In the genomic region with DNA sequence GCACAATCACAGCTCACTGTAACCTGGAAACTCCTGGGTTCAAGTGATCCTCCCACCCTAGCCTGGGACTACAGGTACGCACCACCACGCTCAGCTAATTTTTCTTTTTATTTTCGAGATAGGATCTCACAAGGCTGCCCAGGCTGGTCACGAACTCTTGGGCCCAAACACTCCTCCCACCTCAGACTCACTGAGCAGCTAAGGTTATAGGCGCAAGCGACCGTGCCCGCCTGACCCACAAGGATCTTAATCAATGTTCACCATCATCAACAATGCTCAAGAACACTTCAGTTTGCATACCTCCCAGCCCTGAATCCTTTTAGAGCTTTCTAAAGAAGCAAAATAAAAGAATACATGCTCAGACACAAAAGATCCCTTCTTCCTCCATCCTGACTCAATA, we compare ENCODE assay signal across 11 cellular contexts.
"Had no signal": no experiment of that assay in that cellular context is flagged by ENCODE, and none has a peak within 500 bp of the region (broad histone marks: within the 10 kb centered on the region; RNA-seq: fewer than 3 reads in every experiment).

No MANE protein-coding gene starts in this region.

- H3K36me3 ChIP-seq: pancreas had no signal

- H3K4me3 ChIP-seq: gastroesophageal sphincter, pancreas, tibial artery, vagina had no signal

- H3K9me3 Mint-ChIP-seq: activated CD4-positive, alpha-beta memory T cell treated with anti-CD3 and anti-CD28 coated beads, Interleukin-2, amount 10 ng/mL, durations not matched to agents 7 days and 5 days; activated naive CD4-positive, alpha-beta T cell treated with anti-CD3 and anti-CD28 coated beads for 36 hours; neural crest cell; T-helper 2 cell treated with Interferon-gamma antibody and Interleukin-4, amounts not matched to agents 5 μg/mL and 100 μg/mL, for 36 hours had no signal

- H3K27me3 ChIP-seq: gastroesophageal sphincter, pancreas, tibial artery, vagina had no signal

- DNase-seq: activated CD4-positive, alpha-beta memory T cell treated with anti-CD3 and anti-CD28 coated beads, Interleukin-2, amount 10 ng/mL, durations not matched to agents 7 days and 5 days; activated naive CD4-positive, alpha-beta T cell treated with anti-CD3 and anti-CD28 coated beads for 36 hours; kidney; left ventricle myocardium superior; pancreas; retina; tibial artery had no signal

- H3K9me3 ChIP-seq: gastroesophageal sphincter, pancreas, tibial artery, vagina had no signal

- H3K27me3 Mint-ChIP-seq: activated CD4-positive, alpha-beta memory T cell treated with anti-CD3 and anti-CD28 coated beads, Interleukin-2, amount 10 ng/mL, durations not matched to agents 7 days and 5 days had no signal

- H3K27ac ChIP-seq: gastroesophageal sphincter, pancreas, tibial artery, vagina had no signal

- ATAC-seq: gastroesophageal sphincter, left ventricle myocardium superior, pancreas had no signal

- H3K4me3 Mint-ChIP-seq: activated CD4-positive, alpha-beta memory T cell treated with anti-CD3 and anti-CD28 coated beads, Interleukin-2, amount 10 ng/mL, durations not matched to agents 7 days and 5 days; activated naive CD4-positive, alpha-beta T cell treated with anti-CD3 and anti-CD28 coated beads for 36 hours; neural crest cell; T-helper 2 cell treated with Interferon-gamma antibody and Interleukin-4, amounts not matched to agents 5 μg/mL and 100 μg/mL, for 36 hours had no signal

- H3K4me1 Mint-ChIP-seq: neural crest cell had no signal

- H3K27ac Mint-ChIP-seq: activated CD4-positive, alpha-beta memory T cell treated with anti-CD3 and anti-CD28 coated beads, Interleukin-2, amount 10 ng/mL, durations not matched to agents 7 days and 5 days; activated naive CD4-positive, alpha-beta T cell treated with anti-CD3 and anti-CD28 coated beads for 36 hours; T-helper 2 cell treated with Interferon-gamma antibody and Interleukin-4, amounts not matched to agents 5 μg/mL and 100 μg/mL, for 36 hours had no signal
